ENCODE assay signal across 1 cellular context in genomic region chr1:64898107-64898861, GRCh38.
TF ChIP-seq lines count a peak whose summit lies in the region.

No MANE protein-coding gene starts in this region.

TF ChIP-seq in HepG2, 621 proteins besides CTCF, POLR2A, EP300 and RAD21 (continued from another document and continues in another):
- TF ChIP-seq CREBL2 (CRISPR knock-in tag; IDR thresholded peaks at IDR 0.05; ENCODE audit: borderline replicate concordance) (no peak), ZNF317 (CRISPR knock-in tag; IDR thresholded peaks at IDR 0.05) (peak; percentile 58; the same call in 1 of the 2 replicates), MLLT10 (CRISPR knock-in tag; IDR thresholded peaks at IDR 0.05) (no peak), ZNF33A (CRISPR knock-in tag; IDR thresholded peaks at IDR 0.05; ENCODE audit: borderline replicate concordance) (no peak), MIXL1 (CRISPR knock-in tag; IDR thresholded peaks at IDR 0.05) (no peak), GATAD2A (CRISPR knock-in tag; IDR thresholded peaks at IDR 0.05) (peak; percentile 83), PREB (CRISPR knock-in tag; IDR thresholded peaks at IDR 0.05) (no peak), ZNF792 (CRISPR knock-in tag; IDR thresholded peaks at IDR 0.05) (0 out of 2 replicates have a peak, but pooled peaks have one; percentile 17), RXRB (CRISPR knock-in tag; IDR thresholded peaks at IDR 0.05; ENCODE audit: borderline replicate concordance) (peak; percentile 67; the same call in 1 of the 2 replicates), ARID2 (CRISPR knock-in tag; IDR thresholded peaks at IDR 0.05; ENCODE audit: borderline replicate concordance) (no peak), ZNF530 (CRISPR knock-in tag; IDR thresholded peaks at IDR 0.05; ENCODE audit: low read depth) (no peak), NRL (CRISPR knock-in tag; IDR thresholded peaks at IDR 0.05; ENCODE audit: borderline replicate concordance) (no peak), KLF16 (CRISPR knock-in tag; IDR thresholded peaks at IDR 0.05) (peak in 1 of 2 experiments; percentile 41; a peak in 1 of 4 replicates), ZSCAN9 (CRISPR knock-in tag; IDR thresholded peaks at IDR 0.05; ENCODE audit: borderline replicate concordance) (no peak; the same call in 1 of the 2 replicates), GTF2F1 (IDR thresholded peaks at IDR 0.05; ENCODE audit: low read length) (no peak), ZSCAN30 (CRISPR knock-in tag; IDR thresholded peaks at IDR 0.05) (no peak), ZNF407 (CRISPR knock-in tag; IDR thresholded peaks at IDR 0.05; ENCODE audit: not compliant biosample characterization) (no peak), ELF3 (CRISPR knock-in tag; IDR thresholded peaks at IDR 0.05) (peak; percentile 84), ZNF260 (CRISPR knock-in tag; IDR thresholded peaks at IDR 0.05; ENCODE audit: borderline replicate concordance, low read depth) (no peak), ERF (CRISPR knock-in tag; IDR thresholded peaks at IDR 0.05) (no peak), SKI (IDR thresholded peaks at IDR 0.05; ENCODE audit: partially characterized antibody) (peak; percentile 79), SOX13 (IDR thresholded peaks at IDR 0.05) (no peak), SOX13 (CRISPR knock-in tag; conservative IDR thresholded peaks at IDR 0.05 in 1 of 2, IDR thresholded peaks at IDR 0.05 in 1 of 2) (peak in 1 of 2 experiments; percentile 56; a peak in 2 of 4 replicates), ZBTB2 (CRISPR knock-in tag; IDR thresholded peaks at IDR 0.05; ENCODE audit: low read depth) (no peak), CENPBD1 (CRISPR knock-in tag; IDR thresholded peaks at IDR 0.05; ENCODE audit: borderline replicate concordance, low read depth) (no peak), ZNF713 (CRISPR knock-in tag; IDR thresholded peaks at IDR 0.05) (no peak), ZBTB4 (CRISPR knock-in tag; IDR thresholded peaks at IDR 0.05; ENCODE audit: borderline replicate concordance) (no peak), SP2 (CRISPR knock-in tag; IDR thresholded peaks at IDR 0.05) (no peak), NR2F2 (IDR thresholded peaks at IDR 0.05; ENCODE audit: borderline replicate concordance, low read depth) (peak; percentile 28; the same call in 1 of the 2 replicates), KDM6A (CRISPR knock-in tag; IDR thresholded peaks at IDR 0.05; ENCODE audit: low read depth) (0 out of 2 replicates have a peak, but pooled peaks have one; percentile 23), ZNF468 (CRISPR knock-in tag; IDR thresholded peaks at IDR 0.05) (no peak), RELA (CRISPR knock-in tag; IDR thresholded peaks at IDR 0.05) (no peak)
- TF ChIP-seq, protein P1, sequence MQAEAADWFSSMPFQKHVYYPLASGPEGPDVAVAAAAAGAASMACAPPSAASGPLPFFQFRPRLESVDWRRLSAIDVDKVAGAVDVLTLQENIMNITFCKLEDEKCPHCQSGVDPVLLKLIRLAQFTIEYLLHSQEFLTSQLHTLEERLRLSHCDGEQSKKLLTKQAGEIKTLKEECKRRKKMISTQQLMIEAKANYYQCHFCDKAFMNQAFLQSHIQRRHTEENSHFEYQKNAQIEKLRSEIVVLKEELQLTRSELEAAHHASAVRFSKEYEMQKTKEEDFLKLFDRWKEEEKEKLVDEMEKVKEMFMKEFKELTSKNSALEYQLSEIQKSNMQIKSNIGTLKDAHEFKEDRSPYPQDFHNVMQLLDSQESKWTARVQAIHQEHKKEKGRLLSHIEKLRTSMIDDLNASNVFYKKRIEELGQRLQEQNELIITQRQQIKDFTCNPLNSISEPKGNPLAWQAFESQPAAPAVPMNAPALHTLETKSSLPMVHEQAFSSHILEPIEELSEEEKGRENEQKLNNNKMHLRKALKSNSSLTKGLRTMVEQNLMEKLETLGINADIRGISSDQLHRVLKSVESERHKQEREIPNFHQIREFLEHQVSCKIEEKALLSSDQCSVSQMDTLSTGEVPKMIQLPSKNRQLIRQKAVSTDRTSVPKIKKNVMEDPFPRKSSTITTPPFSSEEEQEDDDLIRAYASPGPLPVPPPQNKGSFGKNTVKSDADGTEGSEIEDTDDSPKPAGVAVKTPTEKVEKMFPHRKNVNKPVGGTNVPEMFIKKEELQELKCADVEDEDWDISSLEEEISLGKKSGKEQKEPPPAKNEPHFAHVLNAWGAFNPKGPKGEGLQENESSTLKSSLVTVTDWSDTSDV (CRISPR knock-in tag; IDR thresholded peaks at IDR 0.05): no peak
- TF ChIP-seq, protein P2, sequence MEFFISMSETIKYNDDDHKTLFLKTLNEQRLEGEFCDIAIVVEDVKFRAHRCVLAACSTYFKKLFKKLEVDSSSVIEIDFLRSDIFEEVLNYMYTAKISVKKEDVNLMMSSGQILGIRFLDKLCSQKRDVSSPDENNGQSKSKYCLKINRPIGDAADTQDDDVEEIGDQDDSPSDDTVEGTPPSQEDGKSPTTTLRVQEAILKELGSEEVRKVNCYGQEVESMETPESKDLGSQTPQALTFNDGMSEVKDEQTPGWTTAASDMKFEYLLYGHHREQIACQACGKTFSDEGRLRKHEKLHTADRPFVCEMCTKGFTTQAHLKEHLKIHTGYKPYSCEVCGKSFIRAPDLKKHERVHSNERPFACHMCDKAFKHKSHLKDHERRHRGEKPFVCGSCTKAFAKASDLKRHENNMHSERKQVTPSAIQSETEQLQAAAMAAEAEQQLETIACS (CRISPR knock-in tag; IDR thresholded peaks at IDR 0.05): no peak
- TF ChIP-seq, protein P3, sequence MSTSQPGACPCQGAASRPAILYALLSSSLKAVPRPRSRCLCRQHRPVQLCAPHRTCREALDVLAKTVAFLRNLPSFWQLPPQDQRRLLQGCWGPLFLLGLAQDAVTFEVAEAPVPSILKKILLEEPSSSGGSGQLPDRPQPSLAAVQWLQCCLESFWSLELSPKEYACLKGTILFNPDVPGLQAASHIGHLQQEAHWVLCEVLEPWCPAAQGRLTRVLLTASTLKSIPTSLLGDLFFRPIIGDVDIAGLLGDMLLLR (CRISPR knock-in tag; IDR thresholded peaks at IDR 0.05): no peak
- TF ChIP-seq, protein P4, sequence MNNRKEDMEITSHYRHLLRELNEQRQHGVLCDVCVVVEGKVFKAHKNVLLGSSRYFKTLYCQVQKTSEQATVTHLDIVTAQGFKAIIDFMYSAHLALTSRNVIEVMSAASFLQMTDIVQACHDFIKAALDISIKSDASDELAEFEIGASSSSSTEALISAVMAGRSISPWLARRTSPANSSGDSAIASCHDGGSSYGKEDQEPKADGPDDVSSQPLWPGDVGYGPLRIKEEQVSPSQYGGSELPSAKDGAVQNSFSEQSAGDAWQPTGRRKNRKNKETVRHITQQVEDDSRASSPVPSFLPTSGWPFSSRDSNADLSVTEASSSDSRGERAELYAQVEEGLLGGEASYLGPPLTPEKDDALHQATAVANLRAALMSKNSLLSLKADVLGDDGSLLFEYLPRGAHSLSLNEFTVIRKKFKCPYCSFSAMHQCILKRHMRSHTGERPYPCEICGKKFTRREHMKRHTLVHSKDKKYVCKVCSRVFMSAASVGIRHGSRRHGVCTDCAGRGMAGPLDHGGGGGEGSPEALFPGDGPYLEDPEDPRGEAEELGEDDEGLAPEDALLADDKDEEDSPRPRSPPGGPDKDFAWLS (CRISPR knock-in tag; IDR thresholded peaks at IDR 0.05; ENCODE audit: borderline replicate concordance): no peak
- TF ChIP-seq, protein P5, sequence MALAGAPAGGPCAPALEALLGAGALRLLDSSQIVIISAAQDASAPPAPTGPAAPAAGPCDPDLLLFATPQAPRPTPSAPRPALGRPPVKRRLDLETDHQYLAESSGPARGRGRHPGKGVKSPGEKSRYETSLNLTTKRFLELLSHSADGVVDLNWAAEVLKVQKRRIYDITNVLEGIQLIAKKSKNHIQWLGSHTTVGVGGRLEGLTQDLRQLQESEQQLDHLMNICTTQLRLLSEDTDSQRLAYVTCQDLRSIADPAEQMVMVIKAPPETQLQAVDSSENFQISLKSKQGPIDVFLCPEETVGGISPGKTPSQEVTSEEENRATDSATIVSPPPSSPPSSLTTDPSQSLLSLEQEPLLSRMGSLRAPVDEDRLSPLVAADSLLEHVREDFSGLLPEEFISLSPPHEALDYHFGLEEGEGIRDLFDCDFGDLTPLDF (CRISPR knock-in tag; IDR thresholded peaks at IDR 0.05): no peak
